Comparison of ENCODE assay signal across 13 cellular contexts in genomic region chrX:49598720-49599119, GRCh38. TPM values are rescaled to one million over a fixed set of nuclear protein-coding genes. Genes with fewer than 3 reads are reported as not detected.
"Had no signal": no experiment of that assay in that cellular context is flagged by ENCODE, and none has a peak within 500 bp of the region (broad histone marks: within the 10 kb centered on the region; RNA-seq: fewer than 3 reads in every experiment).

GAGE1 (plus strand) TSS chrX:49599020; CDS start chrX:49600175, 1,155 bp downstream.

RNA-seq across cellular contexts. Expression of gene GAGE1, which starts in this region (rescaled TPM):
- total RNA-seq: activated B cell treated with CpG ODN at 0.5 μM for 24 hours; activated CD4-positive, alpha-beta memory T cell treated with anti-CD3 and anti-CD28 coated beads for 36 hours; activated CD4-positive, alpha-beta memory T cell treated with anti-CD3 and anti-CD28 coated beads, Interleukin-2, amount 10 ng/mL, durations not matched to agents 7 days and 5 days; activated CD4-positive, alpha-beta T cell treated with anti-CD3 and anti-CD28 coated beads for 36 hours; activated CD4-positive, alpha-beta T cell treated with anti-CD3 and anti-CD28 coated beads, Interleukin-2, amount 10 ng/mL, durations not matched to agents 24 days and 14 days; activated CD4-positive, alpha-beta T cell treated with anti-CD3 and anti-CD28 coated beads, Interleukin-2, amount 10 ng/mL, durations not matched to agents 7 days and 5 days; activated CD8-positive, alpha-beta memory T cell treated with anti-CD3 and anti-CD28 coated beads for 36 hours; activated CD8-positive, alpha-beta memory T cell treated with anti-CD3 and anti-CD28 coated beads, Interleukin-2, amount 10 ng/mL, durations not matched to agents 7 days and 5 days; activated CD8-positive, alpha-beta T cell treated with anti-CD3 and anti-CD28 coated beads for 36 hours; activated CD8-positive, alpha-beta T cell treated with anti-CD3 and anti-CD28 coated beads, Interleukin-2, amount 10 ng/mL, durations not matched to agents 7 days and 5 days; T-helper 1 cell treated with Interleukin-12 subunit alpha and Interleukin-12 subunit beta and Interleukin-4 antibody, amounts not matched to agents 30 ng/mL and 1 ng/mL, for 36 hours; T-helper 17 cell; T-helper 2 cell treated with Interferon-gamma antibody and Interleukin-4, amounts not matched to agents 100 ng/mL and 5 ng/mL, for 36 hours had no signal
